Comparison of ENCODE assay signal across 12 cellular contexts in genomic region chr1:155989992-155990325, GRCh38. TPM values are rescaled to one million over a fixed set of nuclear protein-coding genes. Genes with fewer than 3 reads are reported as not detected.
DNase-seq lines count a peak whose midpoint lies in the region; ATAC-seq and TF ChIP-seq lines count a peak whose summit lies in the region.
"Had no signal": no experiment of that assay in that cellular context is flagged by ENCODE, and none has a peak within 500 bp of the region (broad histone marks: within the 10 kb centered on the region; RNA-seq: fewer than 3 reads in every experiment).

No MANE protein-coding gene starts in this region.

- H3K4me1 ChIP-seq in BLaER1 treated with 17β-estradiol and CSF1 and Interleukin-3, amounts not matched to agents 10 nM and 100 nM, result peaks cover 49 to 66% (median 59%) of the 10 kb centered on the region in 10 experiments
- H3K4me1 ChIP-seq in mucosa of descending colon (ENCODE audit: low read depth), result no peaks in the 10 kb centered on the region

- H3K9me3 Mint-ChIP-seq in activated B cell treated with CpG ODN at 0.5 μM for 24 hours, result no peaks in the 10 kb centered on the region
- H3K9me3 Mint-ChIP-seq: activated naive CD4-positive, alpha-beta T cell treated with anti-CD3 and anti-CD28 coated beads, Interleukin-2, amount 50 U/mL, for 24 hours; naive thymus-derived CD8-positive, alpha-beta T cell had no signal

- H3K36me3 Mint-ChIP-seq in activated B cell treated with CpG ODN at 0.5 μM for 24 hours (ENCODE audit: low read depth), result no peaks in the 10 kb centered on the region
- H3K36me3 Mint-ChIP-seq: activated naive CD4-positive, alpha-beta T cell treated with anti-CD3 and anti-CD28 coated beads, Interleukin-2, amount 50 U/mL, for 24 hours; naive thymus-derived CD8-positive, alpha-beta T cell had no signal

- no peaks in the 10 kb centered on the region for H3K27me3 Mint-ChIP-seq in activated B cell treated with CpG ODN at 0.5 μM for 24 hours
- H3K27me3 Mint-ChIP-seq: activated naive CD4-positive, alpha-beta T cell treated with anti-CD3 and anti-CD28 coated beads, Interleukin-2, amount 50 U/mL, for 24 hours; naive thymus-derived CD8-positive, alpha-beta T cell had no signal

- intact Hi-C loops in activated B cell treated with CpG ODN at 0.5 μM for 24 hours (cut with micrococcal nuclease) (loop anchor here (1.0 to 2.0 kb wide), 5 partner anchors 19 to 79 kb away; partner anchors contain the start of genes KHDC4 and RIT1), mucosa of descending colon (cut with DNase I, micrococcal nuclease) (loop anchor here in 1 of 2 donors (5.0 kb wide), 1 partner anchor 53 kb away; no protein-coding TSS in a partner anchor)

- peak overlapping the region in 10 of 11 experiments; percentile 45 to 77 (median 65); a peak in 18 of 22 replicates for H3K27ac ChIP-seq in BLaER1 treated with 17β-estradiol and CSF1 and Interleukin-3, amounts not matched to agents 10 nM and 100 nM
- H3K27ac ChIP-seq: hepatocyte had no signal

- no peak for DNase-seq in activated B cell treated with CpG ODN at 0.5 μM for 24 hours
- no peak for DNase-seq in mucosa of descending colon
- no peak for DNase-seq in NCI-H748 (lab: John Stamatoyannopoulos, UW; ENCODE audit: unreplicated experiment)
- DNase-seq in cerebellum (ENCODE audit: low spot score), result no peak
- no peak for DNase-seq in D341Med (ENCODE audit: low spot score)

- H3K4me3 Mint-ChIP-seq in activated B cell treated with CpG ODN at 0.5 μM for 24 hours, result no peak overlapping the region
- H3K4me3 Mint-ChIP-seq: activated naive CD4-positive, alpha-beta T cell treated with anti-CD3 and anti-CD28 coated beads, Interleukin-2, amount 50 U/mL, for 24 hours; naive thymus-derived CD8-positive, alpha-beta T cell had no signal

- ATAC-seq in HG03354 (IDR thresholded peaks at IDR 0.05; ENCODE audit: poor library complexity, severe bottlenecking, unreplicated experiment) (peak; percentile 31), activated B cell treated with CpG ODN at 0.5 μM for 24 hours (ENCODE audit: low read depth) (peak; percentile 19), mucosa of descending colon (peak; percentile 35), HG03025 (IDR thresholded peaks at IDR 0.05; ENCODE audit: low FRiP score, unreplicated experiment) (no peak)

- no peaks in the 10 kb centered on the region for H4K20me1 ChIP-seq in BLaER1 treated with 17β-estradiol and CSF1 and Interleukin-3, amounts not matched to agents 10 nM and 100 nM

- H3K9ac ChIP-seq in BLaER1 treated with 17β-estradiol and CSF1 and Interleukin-3, amounts not matched to agents 10 nM and 100 nM, result peak overlapping the region; percentile 16 to 66 (median 55); a peak in 19 of 22 replicates

- peak overlapping the region; percentile 23 to 92 (median 73) for H3K4me2 ChIP-seq in BLaER1 treated with 17β-estradiol and CSF1 and Interleukin-3, amounts not matched to agents 10 nM and 100 nM

- H3K4me3 ChIP-seq in BLaER1 treated with 17β-estradiol and CSF1 and Interleukin-3, amounts not matched to agents 10 nM and 100 nM, result no peak overlapping the region; a peak in 2 of 20 replicates
- no peak overlapping the region for H3K4me3 ChIP-seq in mucosa of descending colon
- H3K4me3 ChIP-seq: hepatocyte had no signal

- POLR2A ChIA-PET in activated B cell treated with CpG ODN at 0.5 μM for 24 hours (lab: Charles Lee), result interaction anchor here (0.6 to 3.1 kb wide), 11 partner anchors 12 to 63 kb away, joined by 3 to 26 read pairs (median 5); partner anchors contain the start of genes ARHGEF2, KHDC4 and UBQLN4

- H3K4me1 Mint-ChIP-seq in activated B cell treated with CpG ODN at 0.5 μM for 24 hours, result peaks cover 19% of the 10 kb centered on the region

- H3K27ac Mint-ChIP-seq in activated B cell treated with CpG ODN at 0.5 μM for 24 hours, result peak overlapping the region; percentile 70
- H3K27ac Mint-ChIP-seq: activated naive CD4-positive, alpha-beta T cell treated with anti-CD3 and anti-CD28 coated beads, Interleukin-2, amount 50 U/mL, for 24 hours had no signal

- TF ChIP-seq CTCF in activated B cell treated with CpG ODN at 0.5 μM for 24 hours (IDR thresholded peaks at IDR 0.05), result no peak
- no peak for TF ChIP-seq CTCF in mucosa of descending colon (IDR thresholded peaks at IDR 0.05)

- 0 out of 22 replicates have a peak, but pooled peaks cover 0 to 5% (median 0%) of the 10 kb centered on the region in 11 experiments for H3K9me3 ChIP-seq in BLaER1 treated with 17β-estradiol and CSF1 and Interleukin-3, amounts not matched to agents 10 nM and 100 nM (replicated peaks in 1 of 11)
- no peaks in the 10 kb centered on the region for H3K9me3 ChIP-seq in mucosa of descending colon

- no peaks in the 10 kb centered on the region for H3K36me3 ChIP-seq in BLaER1 treated with 17β-estradiol and CSF1 and Interleukin-3, amounts not matched to agents 10 nM and 100 nM
- H3K36me3 ChIP-seq in mucosa of descending colon (ENCODE audit: low read depth), result no peaks in the 10 kb centered on the region

- H3K27me3 ChIP-seq in BLaER1 treated with 17β-estradiol and CSF1 and Interleukin-3, amounts not matched to agents 10 nM and 100 nM, result no peaks in the 10 kb centered on the region
- H3K27me3 ChIP-seq: hepatocyte had no signal

- CTCF ChIA-PET in activated B cell treated with CpG ODN at 0.5 μM for 24 hours (lab: Charles Lee), result interaction anchor here (0.6 to 6.9 kb wide), 21 partner anchors 9 to 290 kb away, joined by 3 to 142 read pairs (median 4); partner anchors contain the start of genes ARHGEF2, KHDC4, RXFP4 and SSR2

RNA-seq across cellular contexts. Expression of gene ARHGEF2, which starts 11.6 kb away (rescaled TPM):
- 188 and 207 TPM in 2 replicates for total RNA-seq in activated B cell treated with CpG ODN at 0.5 μM for 24 hours
- 100 to 1,000 TPM in 1 of 3 donors, 10 to 100 TPM in 2; 79.7 to 132 (median 90.5) TPM for total RNA-seq in mucosa of descending colon
- 78.8 TPM for total RNA-seq in cerebellum

RNA-seq across cellular contexts. Expression of gene SSR2, which starts 30.8 kb away (rescaled TPM):
- 136 and 146 TPM in 2 replicates for total RNA-seq in activated B cell treated with CpG ODN at 0.5 μM for 24 hours
- 100 to 1,000 TPM; 144 to 203 (median 164) TPM for total RNA-seq in mucosa of descending colon
- 119 TPM for total RNA-seq in cerebellum

RNA-seq across cellular contexts. Expression of gene RXFP4, which starts 48.5 kb away (rescaled TPM):
- total RNA-seq in activated B cell treated with CpG ODN at 0.5 μM for 24 hours (not detected in 2 replicates), mucosa of descending colon (1 to 10 TPM; 1.2 to 4.2 (median 3.3) TPM), cerebellum (not detected)
- total RNA-seq: naive thymus-derived CD8-positive, alpha-beta T cell; subcutaneous adipose tissue had no signal

RNA-seq across cellular contexts. Expression of gene KHDC4, which starts 55.7 kb away (rescaled TPM):
- total RNA-seq in activated B cell treated with CpG ODN at 0.5 μM for 24 hours (88.3 and 105 TPM in 2 replicates), mucosa of descending colon (10 to 100 TPM; 52.9 to 59.5 (median 58.6) TPM), cerebellum (43.2 TPM)
